In the genomic region with DNA sequence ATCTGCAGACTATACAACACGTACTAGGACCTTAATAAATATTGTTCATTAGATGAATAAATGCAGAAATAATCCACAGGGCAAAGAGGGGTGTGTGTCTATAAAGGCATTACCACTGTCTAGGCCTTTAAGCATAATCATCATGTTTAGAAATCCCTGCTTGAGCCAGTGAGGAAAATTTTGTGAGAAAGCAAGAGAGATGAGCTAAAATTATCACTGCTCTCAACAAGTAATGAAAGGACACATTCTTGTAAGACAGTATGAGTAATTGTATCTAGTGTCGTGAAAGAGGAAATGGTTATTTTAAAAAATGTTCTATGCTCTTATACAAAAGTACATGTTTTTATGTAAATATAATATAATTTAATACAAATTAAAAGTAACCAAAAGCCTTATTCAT, we compare ENCODE assay signal across 16 cellular contexts.
"Had no signal": no experiment of that assay in that cellular context is flagged by ENCODE, and none has a peak within 500 bp of the region (broad histone marks: within the 10 kb centered on the region; RNA-seq: fewer than 3 reads in every experiment).

No MANE protein-coding gene starts in this region.

- H3K27me3 ChIP-seq: adrenal gland, colonic mucosa, esophagus muscularis mucosa, pancreas had no signal

- FAIRE-seq: pancreas had no signal

- H3K36me3 ChIP-seq: adrenal gland, colonic mucosa, esophagus muscularis mucosa, lower lobe of right lung, pancreas had no signal

- H3K27ac ChIP-seq: adrenal gland, colonic mucosa, esophagus muscularis mucosa, lower lobe of right lung, pancreas had no signal

- H3K9me3 ChIP-seq: adrenal gland, colonic mucosa, esophagus muscularis mucosa, lower lobe of right lung, pancreas had no signal

- H3K4me3 ChIP-seq: adrenal gland, colonic mucosa, esophagus muscularis mucosa, lower lobe of right lung, pancreas had no signal

- DNase-seq: activated B cell treated with CpG ODN at 0.5 μM for 24 hours; activated CD4-positive, alpha-beta T cell treated with anti-CD3 and anti-CD28 coated beads for 48 hours; activated CD8-positive, alpha-beta memory T cell treated with anti-CD3 and anti-CD28 coated beads, Interleukin-2, amount 50 U/mL, for 4 hours; activated CD8-positive, alpha-beta T cell treated with anti-CD3 and anti-CD28 coated beads, Interleukin-2, amount 10 ng/mL, durations not matched to agents 7 days and 5 days; activated effector memory CD4-positive, alpha-beta T cell treated with anti-CD3 and anti-CD28 coated beads, Interleukin-2, amount 50 U/mL, for 16 hours; activated T-cell treated with anti-CD3 and anti-CD28 coated beads, Interleukin-2, amount 50 U/mL, for 48 hours; adrenal gland; caudate nucleus; colonic mucosa; left colon; lower lobe of right lung; midbrain; pancreas; stimulated activated CD4-positive, alpha-beta T cell treated with anti-CD3 and anti-CD28 coated beads, Interleukin-12 subunit alpha, Interleukin-12 subunit beta, amount 100 ng/mL, for 4 hours; stimulated activated CD4-positive, alpha-beta T cell treated with anti-CD3 and anti-CD28 coated beads, Interleukin-2, amount 100 ng/mL, for 24 hours had no signal

- H3K4me1 ChIP-seq: adrenal gland, colonic mucosa, esophagus muscularis mucosa, lower lobe of right lung, pancreas had no signal
